In the genomic region with DNA sequence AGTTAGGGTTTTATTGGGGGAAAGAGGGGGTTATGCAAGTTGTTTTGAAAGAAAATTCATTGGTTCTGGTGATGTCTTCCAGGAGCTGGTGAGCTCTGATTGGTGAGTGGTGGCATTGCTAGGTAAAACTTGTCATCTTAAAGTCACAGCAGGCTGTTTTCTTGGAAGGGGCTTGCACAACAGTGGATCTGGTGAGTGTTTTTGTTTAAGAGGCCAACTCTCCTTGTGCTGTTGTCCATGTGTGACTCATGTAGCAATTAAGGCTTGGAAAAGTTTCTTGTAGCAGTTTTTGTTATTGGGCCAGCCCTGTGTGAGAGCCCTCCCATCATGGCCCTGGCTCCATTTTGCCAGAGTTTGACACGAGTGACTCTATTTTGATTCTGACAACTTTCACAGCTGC, we compare ENCODE assay signal across 1 cellular context.
TF ChIP-seq lines count a peak whose summit lies in the region.

No MANE protein-coding gene starts in this region.

TF ChIP-seq in HCT116, 20 proteins besides CTCF, POLR2A, EP300 and RAD21 (continued from another document):
- TF ChIP-seq, protein P1, sequence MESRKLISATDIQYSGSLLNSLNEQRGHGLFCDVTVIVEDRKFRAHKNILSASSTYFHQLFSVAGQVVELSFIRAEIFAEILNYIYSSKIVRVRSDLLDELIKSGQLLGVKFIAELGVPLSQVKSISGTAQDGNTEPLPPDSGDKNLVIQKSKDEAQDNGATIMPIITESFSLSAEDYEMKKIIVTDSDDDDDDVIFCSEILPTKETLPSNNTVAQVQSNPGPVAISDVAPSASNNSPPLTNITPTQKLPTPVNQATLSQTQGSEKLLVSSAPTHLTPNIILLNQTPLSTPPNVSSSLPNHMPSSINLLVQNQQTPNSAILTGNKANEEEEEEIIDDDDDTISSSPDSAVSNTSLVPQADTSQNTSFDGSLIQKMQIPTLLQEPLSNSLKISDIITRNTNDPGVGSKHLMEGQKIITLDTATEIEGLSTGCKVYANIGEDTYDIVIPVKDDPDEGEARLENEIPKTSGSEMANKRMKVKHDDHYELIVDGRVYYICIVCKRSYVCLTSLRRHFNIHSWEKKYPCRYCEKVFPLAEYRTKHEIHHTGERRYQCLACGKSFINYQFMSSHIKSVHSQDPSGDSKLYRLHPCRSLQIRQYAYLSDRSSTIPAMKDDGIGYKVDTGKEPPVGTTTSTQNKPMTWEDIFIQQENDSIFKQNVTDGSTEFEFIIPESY (IDR thresholded peaks at IDR 0.05; ENCODE audit: extremely low read depth, insufficient replicate concordance, low read length), result no peak
- TF ChIP-seq, protein P2, sequence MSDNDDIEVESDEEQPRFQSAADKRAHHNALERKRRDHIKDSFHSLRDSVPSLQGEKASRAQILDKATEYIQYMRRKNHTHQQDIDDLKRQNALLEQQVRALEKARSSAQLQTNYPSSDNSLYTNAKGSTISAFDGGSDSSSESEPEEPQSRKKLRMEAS (IDR thresholded peaks at IDR 0.05), result no peak
- no peak for TF ChIP-seq CEBPB (IDR thresholded peaks at IDR 0.05; ENCODE audit: low read depth)
- TF ChIP-seq POLR2AphosphoS5 (IDR thresholded peaks at IDR 0.05; ENCODE audit: low read depth, low read length), result no peak
- no peak for TF ChIP-seq JUND (IDR thresholded peaks at IDR 0.05)
- TF ChIP-seq SRF (IDR thresholded peaks at IDR 0.05; ENCODE audit: low read depth), result no peak
- TF ChIP-seq, protein P3, sequence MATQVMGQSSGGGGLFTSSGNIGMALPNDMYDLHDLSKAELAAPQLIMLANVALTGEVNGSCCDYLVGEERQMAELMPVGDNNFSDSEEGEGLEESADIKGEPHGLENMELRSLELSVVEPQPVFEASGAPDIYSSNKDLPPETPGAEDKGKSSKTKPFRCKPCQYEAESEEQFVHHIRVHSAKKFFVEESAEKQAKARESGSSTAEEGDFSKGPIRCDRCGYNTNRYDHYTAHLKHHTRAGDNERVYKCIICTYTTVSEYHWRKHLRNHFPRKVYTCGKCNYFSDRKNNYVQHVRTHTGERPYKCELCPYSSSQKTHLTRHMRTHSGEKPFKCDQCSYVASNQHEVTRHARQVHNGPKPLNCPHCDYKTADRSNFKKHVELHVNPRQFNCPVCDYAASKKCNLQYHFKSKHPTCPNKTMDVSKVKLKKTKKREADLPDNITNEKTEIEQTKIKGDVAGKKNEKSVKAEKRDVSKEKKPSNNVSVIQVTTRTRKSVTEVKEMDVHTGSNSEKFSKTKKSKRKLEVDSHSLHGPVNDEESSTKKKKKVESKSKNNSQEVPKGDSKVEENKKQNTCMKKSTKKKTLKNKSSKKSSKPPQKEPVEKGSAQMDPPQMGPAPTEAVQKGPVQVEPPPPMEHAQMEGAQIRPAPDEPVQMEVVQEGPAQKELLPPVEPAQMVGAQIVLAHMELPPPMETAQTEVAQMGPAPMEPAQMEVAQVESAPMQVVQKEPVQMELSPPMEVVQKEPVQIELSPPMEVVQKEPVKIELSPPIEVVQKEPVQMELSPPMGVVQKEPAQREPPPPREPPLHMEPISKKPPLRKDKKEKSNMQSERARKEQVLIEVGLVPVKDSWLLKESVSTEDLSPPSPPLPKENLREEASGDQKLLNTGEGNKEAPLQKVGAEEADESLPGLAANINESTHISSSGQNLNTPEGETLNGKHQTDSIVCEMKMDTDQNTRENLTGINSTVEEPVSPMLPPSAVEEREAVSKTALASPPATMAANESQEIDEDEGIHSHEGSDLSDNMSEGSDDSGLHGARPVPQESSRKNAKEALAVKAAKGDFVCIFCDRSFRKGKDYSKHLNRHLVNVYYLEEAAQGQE (IDR thresholded peaks at IDR 0.05; ENCODE audit: low read depth), result no peak
- no peak for TF ChIP-seq ZFX (IDR thresholded peaks at IDR 0.05)
- no peak for TF ChIP-seq TCF7L2 (IDR thresholded peaks at IDR 0.05; ENCODE audit: borderline replicate concordance, extremely low read depth, insufficient read depth, insufficient read length)
- TF ChIP-seq EZH2 (IDR thresholded peaks at IDR 0.05), result no peak
- TF ChIP-seq, protein P4, sequence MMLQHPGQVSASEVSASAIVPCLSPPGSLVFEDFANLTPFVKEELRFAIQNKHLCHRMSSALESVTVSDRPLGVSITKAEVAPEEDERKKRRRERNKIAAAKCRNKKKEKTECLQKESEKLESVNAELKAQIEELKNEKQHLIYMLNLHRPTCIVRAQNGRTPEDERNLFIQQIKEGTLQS (IDR thresholded peaks at IDR 0.05), result no peak
- no peak for TF ChIP-seq EZH2phosphoT487 (IDR thresholded peaks at IDR 0.05; ENCODE audit: borderline replicate concordance)
- TF ChIP-seq YY1 (IDR thresholded peaks at IDR 0.05; ENCODE audit: extremely low read depth, insufficient replicate concordance, low read depth, low read length), result no peak
